In the genomic region with DNA sequence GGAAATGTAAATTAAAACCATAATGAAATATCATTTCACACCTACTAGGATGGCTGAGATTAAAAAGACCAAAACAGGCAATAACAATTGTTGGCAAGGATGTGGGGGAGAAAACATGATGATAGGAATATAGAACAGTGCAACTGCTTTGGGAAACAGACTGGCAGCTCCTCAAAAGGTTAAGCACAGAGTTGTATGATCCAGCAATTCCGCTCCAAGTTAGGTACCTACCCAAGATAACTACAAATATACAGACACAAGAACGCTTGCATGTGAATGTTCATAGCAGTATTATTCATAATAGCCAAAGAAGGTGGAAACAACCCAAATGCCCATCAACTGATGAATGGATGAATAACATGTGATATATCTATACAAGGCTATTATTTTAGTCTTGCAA, we compare ENCODE assay signal across 1 cellular context.
TF ChIP-seq lines count a peak whose summit lies in the region.

No MANE protein-coding gene starts in this region.

TF ChIP-seq in HCT116, 20 proteins besides CTCF, POLR2A, EP300 and RAD21 (continued from another document):
- TF ChIP-seq, protein P1, sequence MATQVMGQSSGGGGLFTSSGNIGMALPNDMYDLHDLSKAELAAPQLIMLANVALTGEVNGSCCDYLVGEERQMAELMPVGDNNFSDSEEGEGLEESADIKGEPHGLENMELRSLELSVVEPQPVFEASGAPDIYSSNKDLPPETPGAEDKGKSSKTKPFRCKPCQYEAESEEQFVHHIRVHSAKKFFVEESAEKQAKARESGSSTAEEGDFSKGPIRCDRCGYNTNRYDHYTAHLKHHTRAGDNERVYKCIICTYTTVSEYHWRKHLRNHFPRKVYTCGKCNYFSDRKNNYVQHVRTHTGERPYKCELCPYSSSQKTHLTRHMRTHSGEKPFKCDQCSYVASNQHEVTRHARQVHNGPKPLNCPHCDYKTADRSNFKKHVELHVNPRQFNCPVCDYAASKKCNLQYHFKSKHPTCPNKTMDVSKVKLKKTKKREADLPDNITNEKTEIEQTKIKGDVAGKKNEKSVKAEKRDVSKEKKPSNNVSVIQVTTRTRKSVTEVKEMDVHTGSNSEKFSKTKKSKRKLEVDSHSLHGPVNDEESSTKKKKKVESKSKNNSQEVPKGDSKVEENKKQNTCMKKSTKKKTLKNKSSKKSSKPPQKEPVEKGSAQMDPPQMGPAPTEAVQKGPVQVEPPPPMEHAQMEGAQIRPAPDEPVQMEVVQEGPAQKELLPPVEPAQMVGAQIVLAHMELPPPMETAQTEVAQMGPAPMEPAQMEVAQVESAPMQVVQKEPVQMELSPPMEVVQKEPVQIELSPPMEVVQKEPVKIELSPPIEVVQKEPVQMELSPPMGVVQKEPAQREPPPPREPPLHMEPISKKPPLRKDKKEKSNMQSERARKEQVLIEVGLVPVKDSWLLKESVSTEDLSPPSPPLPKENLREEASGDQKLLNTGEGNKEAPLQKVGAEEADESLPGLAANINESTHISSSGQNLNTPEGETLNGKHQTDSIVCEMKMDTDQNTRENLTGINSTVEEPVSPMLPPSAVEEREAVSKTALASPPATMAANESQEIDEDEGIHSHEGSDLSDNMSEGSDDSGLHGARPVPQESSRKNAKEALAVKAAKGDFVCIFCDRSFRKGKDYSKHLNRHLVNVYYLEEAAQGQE (IDR thresholded peaks at IDR 0.05; ENCODE audit: low read depth) = no peak
- TF ChIP-seq JUND (IDR thresholded peaks at IDR 0.05) (no peak), CBX3 (IDR thresholded peaks at IDR 0.05; ENCODE audit: low read depth) (no peak), FOSL1 (IDR thresholded peaks at IDR 0.05; ENCODE audit: low read depth) (no peak), ELF1 (IDR thresholded peaks at IDR 0.05; ENCODE audit: borderline replicate concordance, low read depth) (no peak), SP1 (IDR thresholded peaks at IDR 0.05; ENCODE audit: low read depth) (no peak), POLR2AphosphoS5 (IDR thresholded peaks at IDR 0.05; ENCODE audit: low read depth, low read length) (no peak)
- TF ChIP-seq, protein P2, sequence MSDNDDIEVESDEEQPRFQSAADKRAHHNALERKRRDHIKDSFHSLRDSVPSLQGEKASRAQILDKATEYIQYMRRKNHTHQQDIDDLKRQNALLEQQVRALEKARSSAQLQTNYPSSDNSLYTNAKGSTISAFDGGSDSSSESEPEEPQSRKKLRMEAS (IDR thresholded peaks at IDR 0.05) = no peak
- TF ChIP-seq, protein P3, sequence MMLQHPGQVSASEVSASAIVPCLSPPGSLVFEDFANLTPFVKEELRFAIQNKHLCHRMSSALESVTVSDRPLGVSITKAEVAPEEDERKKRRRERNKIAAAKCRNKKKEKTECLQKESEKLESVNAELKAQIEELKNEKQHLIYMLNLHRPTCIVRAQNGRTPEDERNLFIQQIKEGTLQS (IDR thresholded peaks at IDR 0.05) = no peak
